Comparison of ENCODE assay signal across 1 cellular context in genomic region chr2:218291318-218291933, GRCh38.
TF ChIP-seq lines count a peak whose summit lies in the region.

No MANE protein-coding gene starts in this region.

TF ChIP-seq in K562, 482 proteins besides CTCF, POLR2A, EP300 and RAD21:
- TF ChIP-seq EP400 (IDR thresholded peaks at IDR 0.05) = 0 out of 2 replicates have a peak, but pooled peaks have one; percentile 6
- TF ChIP-seq RBBP5 (IDR thresholded peaks at IDR 0.05; ENCODE audit: borderline replicate concordance, insufficient read depth, low read length, poor library complexity, severe bottlenecking) = peak; percentile 32
- no peak for TF ChIP-seq ZNF143 (CRISPR knock-in tag; IDR thresholded peaks at IDR 0.05)
- no peak for TF ChIP-seq CTBP1 (IDR thresholded peaks at IDR 0.05; ENCODE audit: borderline replicate concordance)
- TF ChIP-seq STAT5A (IDR thresholded peaks at IDR 0.05; ENCODE audit: borderline replicate concordance, low read length) = no peak
- TF ChIP-seq ARID3B (CRISPR knock-in tag; IDR thresholded peaks at IDR 0.05; ENCODE audit: borderline replicate concordance) = no peak
- TF ChIP-seq NR4A1 (CRISPR knock-in tag; IDR thresholded peaks at IDR 0.05) = no peak
- no peak for TF ChIP-seq NR4A1 (tag; IDR thresholded peaks at IDR 0.05)
